25 cellular contexts compared by ENCODE assay signal in the genomic region with DNA sequence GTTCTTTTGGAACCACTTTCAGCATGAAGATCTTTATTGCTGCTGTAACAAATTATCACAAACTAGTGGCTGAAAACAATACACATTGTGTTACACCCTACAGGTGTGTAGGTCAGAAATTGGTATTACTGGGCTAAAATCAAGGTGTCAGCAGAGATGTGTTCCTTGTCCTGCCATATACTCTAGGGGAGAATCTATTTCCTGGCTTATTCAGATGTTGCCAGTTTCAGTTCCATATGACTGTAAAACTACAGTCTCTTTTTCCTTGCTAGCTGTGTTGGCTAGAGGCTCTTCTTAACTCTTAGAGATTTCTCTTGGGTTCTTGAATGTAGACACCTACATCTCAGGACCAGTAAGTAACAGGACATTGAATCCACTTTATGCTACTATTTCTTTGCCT.
A peak's percentile ranks its signal among the peaks of the same experiment; 100 is the strongest.
DNase-seq lines count a peak whose midpoint lies in the region; ATAC-seq and TF ChIP-seq lines count a peak whose summit lies in the region.
"Had no signal": no experiment of that assay in that cellular context is flagged by ENCODE, and none has a peak within 500 bp of the region (broad histone marks: within the 10 kb centered on the region; RNA-seq: fewer than 3 reads in every experiment).

No MANE protein-coding gene starts in this region.

- H3K18ac ChIP-seq in mesendoderm (ENCODE audit: low read length): peak overlapping the region; percentile 92

- POLR2A ChIA-PET in WTC11 (lab: Charles Lee): interaction anchor here (1.0 kb wide), 1 partner anchor 26 kb away, joined by 3 read pairs; no protein-coding TSS in a partner anchor

- peak overlapping the region; percentile 28 for H2BK120ac ChIP-seq in mesendoderm (ENCODE audit: low read depth, low read length)

- no peak overlapping the region for H2BK15ac ChIP-seq in mesendoderm (replicated peaks; ENCODE audit: low read depth)

- peak overlapping the region; percentile 34 for H3K56ac ChIP-seq in mesendoderm (ENCODE audit: low read length)

- H3K4me1 ChIP-seq in HUES6 (ENCODE audit: control insufficient read depth, insufficient read depth, low read length) (peaks cover 12% of the 10 kb centered on the region), mesendoderm (ENCODE audit: control insufficient read depth, low read depth, low read length) (peaks cover 6% of the 10 kb centered on the region)
- H3K4me1 ChIP-seq: A549; BLaER1 treated with 17β-estradiol and CSF1 and Interleukin-3, amounts not matched to agents 10 nM and 100 nM had no signal

- H3K4me2 ChIP-seq in mesendoderm (ENCODE audit: low read length): no peak overlapping the region
- H3K4me2 ChIP-seq: A549; BLaER1 treated with 17β-estradiol and CSF1 and Interleukin-3, amounts not matched to agents 10 nM and 100 nM; KMS-11; SK-N-SH had no signal

- H3K4me1 Mint-ChIP-seq in WTC11: peaks cover 16% of the 10 kb centered on the region
- H3K4me1 Mint-ChIP-seq: IgD-negative memory B cell had no signal

- DNase-seq in MV-4-11 (lab: John Stamatoyannopoulos, UW) (peak; percentile 7), WTC11 (ENCODE audit: low spot score) (no peak), mesendoderm (peak; percentile 25), HCEC 1CT (no peak), DMS79 treated with DMSO at 0.1 percent for 48 hours (lab: John Stamatoyannopoulos, UW) (no peak), NCI-H1105 treated with DMSO at 0.1 percent for 48 hours (lab: John Stamatoyannopoulos, UW) (no peak), DMS79 (lab: John Stamatoyannopoulos, UW) (no peak)
- DNase-seq: AML-193; CD4-positive, alpha-beta T cell; DMS53; EL; GDM1; H9; HFFc6; NCI-H2029; NCI-H446 treated with DMSO at 0.1 percent for 48 hours; NCI-H526; SK-N-SH; SW 1271 had no signal

- no peak for TF ChIP-seq CTCF in WTC11 (IDR thresholded peaks at IDR 0.05)

- no peaks in the 10 kb centered on the region for H3K79me1 ChIP-seq in mesendoderm (ENCODE audit: low read length)

- no peak overlapping the region for H3K9ac ChIP-seq in HUES6 (ENCODE audit: low read length)
- H3K9ac ChIP-seq in mesendoderm (ENCODE audit: low read length): no peak overlapping the region
- H3K9ac ChIP-seq: BLaER1 treated with 17β-estradiol and CSF1 and Interleukin-3, amounts not matched to agents 10 nM and 100 nM; KMS-11; SK-N-SH had no signal

- H3K27ac ChIP-seq in HUES6 (ENCODE audit: low read depth, low read length) (peak overlapping the region; percentile 67; the same call in 1 of the 2 replicates), mesendoderm (ENCODE audit: low read depth, low read length) (peak overlapping the region; percentile 90)
- H3K27ac ChIP-seq: A549; BLaER1 treated with 17β-estradiol and CSF1 and Interleukin-3, amounts not matched to agents 10 nM and 100 nM; KMS-11 had no signal

- peaks cover 18% of the 10 kb centered on the region; the same call in 1 of the 2 replicates for H3K9me3 ChIP-seq in HUES6 (ENCODE audit: control insufficient read depth, insufficient read depth, low read depth, low read length)
- H3K9me3 ChIP-seq: A549, SK-N-SH had no signal

- no peaks in the 10 kb centered on the region for H3K36me3 ChIP-seq in HUES6 (ENCODE audit: control insufficient read depth, insufficient read depth, low read length)
- no peaks in the 10 kb centered on the region for H3K36me3 ChIP-seq in mesendoderm (ENCODE audit: control insufficient read depth, insufficient read depth, low read length)
- H3K36me3 ChIP-seq: BLaER1 treated with 17β-estradiol and CSF1 and Interleukin-3, amounts not matched to agents 10 nM and 100 nM had no signal

- H4K5ac ChIP-seq in mesendoderm (ENCODE audit: low read length): no peak overlapping the region

- H2AK5ac ChIP-seq in mesendoderm (ENCODE audit: low read length): no peak overlapping the region

- H3K79me2 ChIP-seq in mesendoderm (ENCODE audit: control insufficient read depth, insufficient read depth, low read length): no peaks in the 10 kb centered on the region

- H3K4me3 ChIP-seq in HUES6 (ENCODE audit: low read depth, low read length) (no peak overlapping the region), mesendoderm (ENCODE audit: low read length) (no peak overlapping the region)
- H3K4me3 ChIP-seq: A549; BLaER1 treated with 17β-estradiol and CSF1 and Interleukin-3, amounts not matched to agents 10 nM and 100 nM had no signal

- H3K4ac ChIP-seq in mesendoderm (ENCODE audit: low read depth, low read length): peak overlapping the region; percentile 16

- H3K27me3 Mint-ChIP-seq in WTC11 (ENCODE audit: low read depth): no peaks in the 10 kb centered on the region
- H3K27me3 Mint-ChIP-seq: CD4-positive, alpha-beta T cell; IgD-negative memory B cell had no signal

- H3K9me3 Mint-ChIP-seq in WTC11: peaks cover 23% of the 10 kb centered on the region
- H3K9me3 Mint-ChIP-seq: CD4-positive, alpha-beta T cell; H9; T-helper 1 cell treated with Interleukin-12 subunit alpha and Interleukin-12 subunit beta and Interleukin-4 antibody, amounts not matched to agents 30 μg/mL and 1 μg/mL, for 36 hours had no signal

- H2BK5ac ChIP-seq in mesendoderm (ENCODE audit: low read length): peak overlapping the region; percentile 95

- H3K27ac Mint-ChIP-seq in WTC11: no peak overlapping the region
- H3K27ac Mint-ChIP-seq: CD4-positive, alpha-beta T cell; HFFc6; IgD-negative memory B cell; T-helper 1 cell treated with Interleukin-12 subunit alpha and Interleukin-12 subunit beta and Interleukin-4 antibody, amounts not matched to agents 30 μg/mL and 1 μg/mL, for 36 hours had no signal

- peaks cover 7% of the 10 kb centered on the region; the same call in 1 of the 2 replicates for H3K36me3 Mint-ChIP-seq in WTC11
- H3K36me3 Mint-ChIP-seq: IgD-negative memory B cell had no signal

- H3K27me3 ChIP-seq in HUES6 (ENCODE audit: control insufficient read depth, insufficient read depth, low read length) (no peaks in the 10 kb centered on the region), mesendoderm (ENCODE audit: insufficient read depth, low read length, poor library complexity) (no peaks in the 10 kb centered on the region)

- peak; percentile 46; the same call in 1 of the 2 replicates for ATAC-seq in WTC11
- ATAC-seq: A549 had no signal

- H3K23ac ChIP-seq in mesendoderm (ENCODE audit: low read length): no peak overlapping the region

- peak overlapping the region; percentile 76 for H4K8ac ChIP-seq in mesendoderm (ENCODE audit: low read depth, low read length)

- H3K4me3 Mint-ChIP-seq in WTC11: no peak overlapping the region
- H3K4me3 Mint-ChIP-seq: CD4-positive, alpha-beta T cell; H9; HFFc6; IgD-negative memory B cell; T-helper 1 cell treated with Interleukin-12 subunit alpha and Interleukin-12 subunit beta and Interleukin-4 antibody, amounts not matched to agents 30 μg/mL and 1 μg/mL, for 36 hours had no signal

- CTCF ChIA-PET in WTC11 (lab: Charles Lee): no interaction called here

TF ChIP-seq in WTC11, 78 proteins besides CTCF, POLR2A, EP300 and RAD21:
- TF ChIP-seq NR2C2 (CRISPR knock-in tag; IDR thresholded peaks at IDR 0.05) (no peak), TEAD4 (CRISPR knock-in tag; IDR thresholded peaks at IDR 0.05) (no peak), NR1H2 (CRISPR knock-in tag; IDR thresholded peaks at IDR 0.05) (no peak), RELA (CRISPR knock-in tag; IDR thresholded peaks at IDR 0.05; ENCODE audit: borderline replicate concordance) (no peak), IRF2 (CRISPR knock-in tag; IDR thresholded peaks at IDR 0.05; ENCODE audit: borderline replicate concordance, low read depth) (no peak), KAT7 (CRISPR knock-in tag; IDR thresholded peaks at IDR 0.05; ENCODE audit: borderline replicate concordance) (no peak)
- TF ChIP-seq, protein P1, sequence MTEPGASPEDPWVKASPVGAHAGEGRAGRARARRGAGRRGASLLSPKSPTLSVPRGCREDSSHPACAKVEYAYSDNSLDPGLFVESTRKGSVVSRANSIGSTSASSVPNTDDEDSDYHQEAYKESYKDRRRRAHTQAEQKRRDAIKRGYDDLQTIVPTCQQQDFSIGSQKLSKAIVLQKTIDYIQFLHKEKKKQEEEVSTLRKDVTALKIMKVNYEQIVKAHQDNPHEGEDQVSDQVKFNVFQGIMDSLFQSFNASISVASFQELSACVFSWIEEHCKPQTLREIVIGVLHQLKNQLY (CRISPR knock-in tag; IDR thresholded peaks at IDR 0.05): no peak
- TF ChIP-seq, protein P2, sequence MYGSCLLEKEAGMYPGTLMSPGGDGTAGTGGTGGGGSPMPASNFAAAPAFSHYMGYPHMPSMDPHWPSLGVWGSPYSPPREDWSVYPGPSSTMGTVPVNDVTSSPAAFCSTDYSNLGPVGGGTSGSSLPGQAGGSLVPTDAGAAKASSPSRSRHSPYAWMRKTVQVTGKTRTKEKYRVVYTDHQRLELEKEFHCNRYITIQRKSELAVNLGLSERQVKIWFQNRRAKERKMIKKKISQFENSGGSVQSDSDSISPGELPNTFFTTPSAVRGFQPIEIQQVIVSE (CRISPR knock-in tag; IDR thresholded peaks at IDR 0.05; ENCODE audit: borderline replicate concordance): no peak
- TF ChIP-seq, protein P3, sequence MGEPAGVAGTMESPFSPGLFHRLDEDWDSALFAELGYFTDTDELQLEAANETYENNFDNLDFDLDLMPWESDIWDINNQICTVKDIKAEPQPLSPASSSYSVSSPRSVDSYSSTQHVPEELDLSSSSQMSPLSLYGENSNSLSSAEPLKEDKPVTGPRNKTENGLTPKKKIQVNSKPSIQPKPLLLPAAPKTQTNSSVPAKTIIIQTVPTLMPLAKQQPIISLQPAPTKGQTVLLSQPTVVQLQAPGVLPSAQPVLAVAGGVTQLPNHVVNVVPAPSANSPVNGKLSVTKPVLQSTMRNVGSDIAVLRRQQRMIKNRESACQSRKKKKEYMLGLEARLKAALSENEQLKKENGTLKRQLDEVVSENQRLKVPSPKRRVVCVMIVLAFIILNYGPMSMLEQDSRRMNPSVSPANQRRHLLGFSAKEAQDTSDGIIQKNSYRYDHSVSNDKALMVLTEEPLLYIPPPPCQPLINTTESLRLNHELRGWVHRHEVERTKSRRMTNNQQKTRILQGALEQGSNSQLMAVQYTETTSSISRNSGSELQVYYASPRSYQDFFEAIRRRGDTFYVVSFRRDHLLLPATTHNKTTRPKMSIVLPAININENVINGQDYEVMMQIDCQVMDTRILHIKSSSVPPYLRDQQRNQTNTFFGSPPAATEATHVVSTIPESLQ (CRISPR knock-in tag; IDR thresholded peaks at IDR 0.05): no peak

Comparison
In these comparisons a context has a peak if more than half of its experiments do, and no peak if none do; other contexts are left out.
1. DNase-seq: peak in MV-4-11 (single experiment) and mesendoderm (single experiment); none in WTC11 (single experiment), HCEC 1CT (single experiment), DMS79 treated with DMSO at 0.1 percent for 48 hours (single experiment), NCI-H1105 treated with DMSO at 0.1 percent for 48 hours (single experiment) and DMS79 (single experiment).